In the genomic region with DNA sequence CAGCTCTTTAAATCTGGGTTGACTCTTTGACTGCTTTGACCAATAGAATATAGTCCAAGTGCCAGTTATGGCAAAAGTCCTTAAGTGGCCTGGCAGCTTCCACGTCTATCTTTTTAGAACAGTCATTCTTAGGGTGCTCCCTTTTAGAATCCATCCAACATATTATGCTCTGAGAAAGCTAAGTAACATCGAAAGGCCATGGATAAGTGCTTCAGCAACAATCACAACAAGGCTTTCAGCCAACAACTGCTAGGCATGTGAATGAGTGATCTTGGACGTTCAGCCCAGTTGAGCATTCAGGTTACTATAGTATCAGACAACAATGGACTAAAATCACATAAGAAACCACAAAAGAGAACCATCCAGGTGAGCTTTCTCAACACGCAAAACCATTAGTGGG, we compare ENCODE assay signal across 22 cellular contexts.
DNase-seq lines count a peak whose midpoint lies in the region; ATAC-seq, FAIRE-seq and TF ChIP-seq lines count a peak whose summit lies in the region.
"Had no signal": no experiment of that assay in that cellular context is flagged by ENCODE, and none has a peak within 500 bp of the region (broad histone marks: within the 10 kb centered on the region; RNA-seq: fewer than 3 reads in every experiment).

No MANE protein-coding gene starts in this region.

- H3K9me3 ChIP-seq in right cardiac atrium (ENCODE audit: control insufficient read depth, low read length): no peaks in the 10 kb centered on the region
- no peaks in the 10 kb centered on the region for H3K9me3 ChIP-seq in heart right ventricle
- H3K9me3 ChIP-seq in thyroid gland: no peaks in the 10 kb centered on the region
- H3K9me3 ChIP-seq: BE2C, BLaER1 had no signal

- H3K4me1 ChIP-seq in right cardiac atrium (ENCODE audit: control insufficient read depth, insufficient read depth, low read length) (no peaks in the 10 kb centered on the region), heart right ventricle (no peaks in the 10 kb centered on the region), thyroid gland (no peaks in the 10 kb centered on the region)
- H3K4me1 ChIP-seq: BE2C, BLaER1 had no signal

- TF ChIP-seq POLR2A in thyroid gland (IDR thresholded peaks at IDR 0.05): no peak

- FAIRE-seq in D721Med (lab: Jason Lieb, UNC): peak; percentile 80
- FAIRE-seq: A204.1, G401.6, GM12891, GM19239 had no signal

- DNase-seq in Right ventricle myocardium superior (no peak), right cardiac atrium (no peak), heart right ventricle (peak in 1 of 2 donors; percentile 3), left cardiac atrium (no peak), D721Med (ENCODE audit: insufficient read length, low spot score) (no peak), thyroid gland (peak; percentile 62)
- DNase-seq: 8988T; ACHN; BE2C; C1 segment of cervical spinal cord; CD4-positive, alpha-beta memory T cell; CD4-positive, CD25-positive, alpha-beta regulatory T cell; CD8-positive, alpha-beta memory T cell; COR-L47; DMS79 treated with DMSO at 0.1 percent for 48 hours; GF-D8 had no signal

- TF ChIP-seq CTCF in heart right ventricle (IDR thresholded peaks at IDR 0.05) (no peak), D721Med (IDR thresholded peaks at IDR 0.05; ENCODE audit: insufficient read depth, missing control alignments) (no peak), thyroid gland (IDR thresholded peaks at IDR 0.05) (no peak)

- H3K27ac ChIP-seq in right cardiac atrium (ENCODE audit: low read length): no peak overlapping the region
- H3K27ac ChIP-seq in heart right ventricle: no peak overlapping the region
- no peak overlapping the region for H3K27ac ChIP-seq in thyroid gland
- H3K27ac ChIP-seq: BLaER1 had no signal

- no peak overlapping the region for H3K4me3 ChIP-seq in right cardiac atrium (ENCODE audit: low read length)
- no peak overlapping the region for H3K4me3 ChIP-seq in heart right ventricle
- no peak overlapping the region for H3K4me3 ChIP-seq in thyroid gland (replicated peaks in 1 of 3)
- H3K4me3 ChIP-seq: BLaER1 had no signal

- no peaks in the 10 kb centered on the region for H3K27me3 ChIP-seq in right cardiac atrium (ENCODE audit: control insufficient read depth, insufficient read depth)
- H3K27me3 ChIP-seq in heart right ventricle: no peaks in the 10 kb centered on the region
- no peaks in the 10 kb centered on the region for H3K27me3 ChIP-seq in thyroid gland
- H3K27me3 ChIP-seq: BE2C had no signal

- peak; percentile 52 for ATAC-seq in Right ventricle myocardium superior (ENCODE audit: poor library complexity)
- no peak for ATAC-seq in right cardiac atrium
- ATAC-seq in heart right ventricle: peak in 5 of 8 donors; percentile 49 to 81 (median 68)
- ATAC-seq in left cardiac atrium: no peak
- ATAC-seq in HG02840 (IDR thresholded peaks at IDR 0.05; ENCODE audit: low FRiP score, unreplicated experiment): no peak

- intact Hi-C loops in Right ventricle myocardium superior (cut with DNase I) (no loop called here), right cardiac atrium (cut with DNase I) (no loop called here), heart right ventricle (cut with DNase I) (no loop called here), left cardiac atrium (cut with DNase I) (no loop called here), thyroid gland (cut with DNase I) (no loop called here)

- 71% methylated on average over 4 of the region's 4 CpGs for WGBS in right cardiac atrium
- WGBS in heart right ventricle, 2 donors: 48 to 71% methylated on average over 4 of the region's 4 CpGs
- WGBS in thyroid gland, 2 donors: 37 to 53% methylated on average over 3 to 4 of the region's 4 CpGs

- H3K36me3 ChIP-seq in heart right ventricle: no peaks in the 10 kb centered on the region
- H3K36me3 ChIP-seq in thyroid gland: no peaks in the 10 kb centered on the region
- H3K36me3 ChIP-seq: BE2C, BLaER1 had no signal

Comparison
In these comparisons a context has a peak if more than half of its experiments do, and no peak if none do; other contexts are left out.
1. ATAC-seq: peak in Right ventricle myocardium superior (single experiment) and heart right ventricle (5 of 8); none in right cardiac atrium (0 of 2), left cardiac atrium (0 of 2) and HG02840 (single experiment).
2. DNase-seq: peak in thyroid gland (2 of 2); none in Right ventricle myocardium superior (single experiment), right cardiac atrium (0 of 3), left cardiac atrium (single experiment) and D721Med (single experiment).